ENCODE assay signal across 22 cellular contexts in the genomic region with DNA sequence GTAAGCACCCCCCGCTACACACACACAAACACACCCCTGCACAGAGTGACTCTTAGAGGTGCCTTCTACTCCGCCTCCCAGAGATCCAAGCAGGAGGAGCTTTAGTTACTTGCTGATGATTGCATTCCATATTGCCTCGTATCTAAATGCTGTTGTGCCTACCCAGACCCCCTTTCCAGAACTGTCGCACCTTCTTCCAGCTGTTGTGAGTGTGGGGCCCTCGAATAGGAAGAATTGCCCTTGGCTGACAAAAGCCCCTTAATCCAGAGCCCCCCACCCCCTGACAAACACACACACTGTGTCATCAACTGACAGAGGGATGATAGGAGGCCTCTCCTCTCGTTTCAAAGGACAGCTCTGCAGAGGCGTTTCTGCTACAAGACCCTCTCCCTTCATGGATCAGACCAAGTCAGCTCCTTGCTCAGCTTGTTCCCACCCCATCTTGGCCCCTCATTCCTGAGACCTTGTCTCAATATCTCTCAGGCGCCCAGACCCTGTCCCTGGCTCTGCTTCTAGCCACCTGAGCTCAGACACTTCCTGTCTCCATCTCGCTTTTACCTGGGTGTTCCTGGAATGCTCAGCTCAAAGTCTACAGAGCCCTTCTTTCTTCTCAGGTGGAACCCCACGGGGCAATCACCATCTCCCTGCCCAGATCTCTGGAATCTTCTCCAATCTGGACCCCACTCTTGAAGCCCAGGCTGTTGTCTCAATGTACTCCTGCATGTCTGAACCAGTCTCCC. TPM values are rescaled to one million over a fixed set of nuclear protein-coding genes. Genes with fewer than 3 reads are reported as not detected.
DNase-seq lines count a peak whose midpoint lies in the region; ATAC-seq and TF ChIP-seq lines count a peak whose summit lies in the region.
"Had no signal": no experiment of that assay in that cellular context is flagged by ENCODE, and none has a peak within 500 bp of the region (broad histone marks: within the 10 kb centered on the region; RNA-seq: fewer than 3 reads in every experiment).

No MANE protein-coding gene starts in this region.

- H3K36me3 Mint-ChIP-seq in H9 (ENCODE audit: insufficient read depth in 1 of 3, low read depth in 3 of 3) (no peaks in the 10 kb centered on the region; a peak in 1 of 7 replicates), glutamatergic neuron (ENCODE audit: unreplicated experiment) (peaks cover 19% of the 10 kb centered on the region)

- H3K9me3 Mint-ChIP-seq in H9 (peaks cover 2 to 8% of the 10 kb centered on the region in 2 experiments; a peak in 2 of 5 replicates), glutamatergic neuron (ENCODE audit: unreplicated experiment) (peaks cover 2% of the 10 kb centered on the region)

- H4K91ac ChIP-seq in H9 (ENCODE audit: insufficient read length, low read depth, low read length), result no peak overlapping the region

- no peak overlapping the region for H3K27ac ChIP-seq in H9 (ENCODE audit: insufficient read length, low read depth, low read length)
- H3K27ac ChIP-seq in vagina, result no peak overlapping the region
- H3K27ac ChIP-seq: BLaER1 treated with 17β-estradiol and CSF1 and Interleukin-3, amounts not matched to agents 10 nM and 100 nM had no signal

- ATAC-seq in left cardiac atrium (no peak), GM21360 (IDR thresholded peaks at IDR 0.05; ENCODE audit: unreplicated experiment) (no peak)

- H3K4me1 ChIP-seq in H9 (ENCODE audit: insufficient read depth, low read length) (no peaks in the 10 kb centered on the region), Loucy (ENCODE audit: insufficient read depth, low read length, poor library complexity, severe bottlenecking) (peaks cover 49% of the 10 kb centered on the region), vagina (peaks cover 17% of the 10 kb centered on the region)
- H3K4me1 ChIP-seq: Caco-2, HAP-1 had no signal

- WGBS in H9 (ENCODE audit: extremely low coverage, insufficient read length, low lambda C conversion rate), result no CpG with 5 or more reads among the region's 10 CpGs

- H3K9ac ChIP-seq in H9 (ENCODE audit: extremely low read depth, insufficient read length, low read length) (no peak overlapping the region), Loucy (ENCODE audit: low read depth, low read length, poor library complexity, severe bottlenecking) (peak overlapping the region; percentile 12)
- H3K9ac ChIP-seq: BLaER1 treated with 17β-estradiol and CSF1 and Interleukin-3, amounts not matched to agents 10 nM and 100 nM had no signal

- H2BK15ac ChIP-seq in H9 (ENCODE audit: low read depth, low read length), result no peak overlapping the region

- TF ChIP-seq CTCF in H9 (conservative IDR thresholded peaks at IDR 0.05) (no peak), Loucy (conservative IDR thresholded peaks at IDR 0.05; ENCODE audit: low read length) (no peak), glutamatergic neuron (IDR thresholded peaks at IDR 0.05; ENCODE audit: partially characterized antibody, unreplicated experiment) (no peak), vagina (IDR thresholded peaks at IDR 0.05) (no peak)

- no peak overlapping the region for H3K4ac ChIP-seq in H9 (ENCODE audit: low read depth, low read length)

- H3T11ph ChIP-seq in H9 (ENCODE audit: low read length), result no peak overlapping the region

- H4K20me1 ChIP-seq in H9 (ENCODE audit: control insufficient read depth, insufficient read depth, insufficient read length) (no peaks in the 10 kb centered on the region), Loucy (ENCODE audit: insufficient read depth, low read length, poor library complexity, severe bottlenecking) (no peaks in the 10 kb centered on the region)

- H2BK20ac ChIP-seq in H9 (ENCODE audit: low read depth, low read length, poor library complexity, severe bottlenecking), result no peak overlapping the region

- H3K27me3 ChIP-seq in H9 (ENCODE audit: insufficient read depth, low read length) (peaks cover 52% of the 10 kb centered on the region), Loucy (ENCODE audit: insufficient read depth, low read length, poor library complexity, severe bottlenecking) (no peaks in the 10 kb centered on the region), vagina (peaks cover 19% of the 10 kb centered on the region)
- H3K27me3 ChIP-seq: BLaER1 treated with 17β-estradiol and CSF1 and Interleukin-3, amounts not matched to agents 10 nM and 100 nM had no signal

- H3K27ac Mint-ChIP-seq in H9, result no peak overlapping the region
- no peak overlapping the region for H3K27ac Mint-ChIP-seq in glutamatergic neuron (ENCODE audit: unreplicated experiment)

- H3F3A ChIP-seq in Loucy (ENCODE audit: low read depth), result peaks cover 7% of the 10 kb centered on the region

- H3K23me2 ChIP-seq in H9 (ENCODE audit: insufficient read length, low read depth, low read length, poor library complexity, severe bottlenecking), result peaks cover 14% of the 10 kb centered on the region

- H3K9me3 ChIP-seq in H9 (ENCODE audit: control insufficient read depth, low read depth, low read length) (no peaks in the 10 kb centered on the region), Loucy (ENCODE audit: insufficient read depth, low read depth, low read length) (no peaks in the 10 kb centered on the region), vagina (no peaks in the 10 kb centered on the region)
- H3K9me3 ChIP-seq: HAP-1 had no signal

- H3K36me3 ChIP-seq in Loucy (ENCODE audit: insufficient read depth, low read length), result no peaks in the 10 kb centered on the region
- no peaks in the 10 kb centered on the region for H3K36me3 ChIP-seq in vagina
- H3K36me3 ChIP-seq: BLaER1 treated with 17β-estradiol and CSF1 and Interleukin-3, amounts not matched to agents 10 nM and 100 nM; HAP-1 had no signal

- H3K14ac ChIP-seq in H9 (ENCODE audit: insufficient read depth, low read length), result no peak overlapping the region

- H4K8ac ChIP-seq in H9 (replicated peaks; ENCODE audit: insufficient read length, low read depth, low read length), result no peak overlapping the region

- H3K9me2 ChIP-seq in Loucy (replicated peaks; ENCODE audit: low read depth, low read length), result no peaks in the 10 kb centered on the region

- H3K56ac ChIP-seq in H9 (ENCODE audit: insufficient read length, low read depth, low read length), result no peak overlapping the region

- H3K4me3 ChIP-seq in Loucy (ENCODE audit: low read length, poor library complexity, severe bottlenecking), result no peak overlapping the region
- H3K4me3 ChIP-seq in vagina, result no peak overlapping the region
- H3K4me3 ChIP-seq: BLaER1 treated with 17β-estradiol and CSF1 and Interleukin-3, amounts not matched to agents 10 nM and 100 nM; HAP-1 had no signal

- H3K4me2 ChIP-seq in H9 (ENCODE audit: insufficient read depth, insufficient read length, low read length), result no peak overlapping the region
- H3K4me2 ChIP-seq in Loucy (ENCODE audit: low read depth, low read length, poor library complexity, severe bottlenecking), result peak overlapping the region; percentile 99
- H3K4me2 ChIP-seq: BLaER1 treated with 17β-estradiol and CSF1 and Interleukin-3, amounts not matched to agents 10 nM and 100 nM had no signal

- no peak for TF ChIP-seq POLR2A in vagina (IDR thresholded peaks at IDR 0.05)

- peaks cover 24 to 25% of the 10 kb centered on the region in 2 experiments for H3K4me1 Mint-ChIP-seq in H9
- no peaks in the 10 kb centered on the region for H3K4me1 Mint-ChIP-seq in glutamatergic neuron (ENCODE audit: low read depth, unreplicated experiment)

- H2AK5ac ChIP-seq in H9 (ENCODE audit: insufficient read length, low read length), result no peak overlapping the region

- no peak overlapping the region for H3K18ac ChIP-seq in H9 (ENCODE audit: insufficient read length, low read depth, low read length)

- H3K23ac ChIP-seq in H9 (ENCODE audit: insufficient read length, low read depth, low read length), result no peak overlapping the region

- intact Hi-C loops in vagina (cut with DNase I) (no loop called here), left cardiac atrium (cut with DNase I) (no loop called here)

- H3K79me2 ChIP-seq in H9 (ENCODE audit: insufficient read depth, low read length) (no peaks in the 10 kb centered on the region), Loucy (ENCODE audit: insufficient read depth, low read length) (peaks cover 28% of the 10 kb centered on the region)

- H2BK5ac ChIP-seq in H9 (ENCODE audit: insufficient read length, low read length), result no peak overlapping the region

- no peak overlapping the region for H4K5ac ChIP-seq in H9 (ENCODE audit: insufficient read length, low read depth, low read length)

- no peak overlapping the region for H2BK12ac ChIP-seq in H9 (ENCODE audit: insufficient read length, low read depth, low read length)

- DNase-seq in H9, result peak; percentile 14
- DNase-seq in glutamatergic neuron, result no peak
- peak; percentile 60 to 85 for DNase-seq in vagina (ENCODE audit: extremely low spot score in 2 of 2)
- no peak for DNase-seq in left cardiac atrium
- no peak for DNase-seq in globus pallidus (ENCODE audit: low spot score)
- DNase-seq: ACHN; Caco-2; CD4-positive, alpha-beta memory T cell; DMS 273 treated with DMSO at 0.1 percent for 48 hours; IMR-90; NCI-H1417; NCI-H187; NCI-H446 treated with DMSO at 0.1 percent for 48 hours; NCI-H526 treated with DMSO at 0.1 percent for 48 hours; SHP77 had no signal

- no peak overlapping the region for H2BK120ac ChIP-seq in H9 (ENCODE audit: low read depth, low read length, poor library complexity, severe bottlenecking)

- no peaks in the 10 kb centered on the region for H3K79me1 ChIP-seq in H9 (ENCODE audit: insufficient read depth, low read depth, low read length, poor library complexity, severe bottlenecking)

- H3K4me3 Mint-ChIP-seq in H9 (peak overlapping the region in 1 of 2 experiments; percentile 66; a peak in 2 of 5 replicates), glutamatergic neuron (ENCODE audit: unreplicated experiment) (peak overlapping the region; percentile 25)

- peaks cover 91% of the 10 kb centered on the region for H3K27me3 Mint-ChIP-seq in H9 (ENCODE audit: low read depth)
- H3K27me3 Mint-ChIP-seq in glutamatergic neuron (ENCODE audit: unreplicated experiment), result peaks cover 36% of the 10 kb centered on the region

- H2AFZ ChIP-seq in H9 (ENCODE audit: low read length) (no peak overlapping the region), Loucy (ENCODE audit: low read length) (no peak overlapping the region)

RNA-seq across cellular contexts. Expression of a gene that starts 4.0 kb away (rescaled TPM):
- total RNA-seq in H9 (2021), result not detected in 2 replicates
- total RNA-seq in glutamatergic neuron (ENCODE audit: unreplicated experiment), result not detected
- not detected for total RNA-seq in vagina
- total RNA-seq in left cardiac atrium, result under 1 TPM in 1 of 2 donors, not detected in 1; 0.38 TPM
- total RNA-seq: Caco-2; CD4-positive, alpha-beta memory T cell; Daoy; HT1080; IMR-90; MCF 10A had no signal

RNA-seq across cellular contexts. Expression of a gene that starts 28.0 kb away (rescaled TPM):
- total RNA-seq in H9 (2021) (0.61 TPM in 2 replicates), glutamatergic neuron (ENCODE audit: unreplicated experiment) (not detected), vagina (26.3 TPM), left cardiac atrium (10 to 100 TPM; 27.9 to 55.0 TPM)

Comparison
In these comparisons a context has a peak if more than half of its experiments do, and no peak if none do; other contexts are left out.
1. DNase-seq: peak in H9 (single experiment) and vagina (2 of 2); none in glutamatergic neuron (single experiment), left cardiac atrium (single experiment) and globus pallidus (single experiment).
2. RNA of a gene that starts 28.0 kb away (total RNA-seq): 27.9 to 55.0 TPM in left cardiac atrium and 26.3 TPM in vagina (single experiment); 0.61 TPM in H9 and not detected in glutamatergic neuron (single experiment); every median in the first group is over 10 times any median in the second.